In the genomic region with DNA sequence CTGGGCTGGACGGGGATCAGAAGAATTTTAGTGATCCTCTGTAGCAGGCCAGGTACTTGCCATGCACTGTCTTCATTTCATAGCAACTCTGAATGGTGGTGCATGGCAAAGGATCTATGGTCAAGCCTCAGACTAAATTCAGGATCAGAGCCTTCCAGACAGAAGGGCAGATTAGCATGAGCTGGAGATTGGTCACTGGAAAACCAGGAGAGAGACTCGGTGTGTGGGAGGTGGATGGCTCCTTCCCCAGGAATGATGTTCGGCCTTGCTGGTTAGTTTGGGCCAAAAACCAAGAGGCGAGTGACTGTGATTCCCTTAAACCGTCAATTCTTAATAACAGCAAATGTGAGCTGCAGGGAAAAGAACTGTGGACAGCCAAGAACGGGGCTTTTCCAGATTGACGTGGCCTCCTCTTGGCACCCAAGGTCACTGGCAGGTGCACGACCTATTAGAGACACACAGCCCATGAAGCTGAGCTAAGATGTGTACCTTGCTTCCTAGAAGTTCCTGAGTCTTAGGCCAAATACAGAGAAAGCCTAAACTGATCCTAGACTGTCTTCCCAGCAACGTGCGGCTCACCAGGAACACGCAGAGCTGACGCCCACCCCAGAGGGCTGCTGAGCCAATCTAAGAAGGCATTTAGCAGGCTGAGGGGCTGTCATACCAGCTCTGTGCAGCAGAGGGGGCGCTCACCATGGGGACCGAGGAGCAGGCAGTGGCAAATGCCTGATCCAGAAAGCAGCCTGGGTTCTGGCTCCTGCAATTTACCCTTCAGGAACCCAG, we compare ENCODE assay signal across 8 cellular contexts. TPM values are rescaled to one million over a fixed set of nuclear protein-coding genes. Genes with fewer than 3 reads are reported as not detected.
DNase-seq lines count a peak whose midpoint lies in the region; ATAC-seq and TF ChIP-seq lines count a peak whose summit lies in the region.

No MANE protein-coding gene starts in this region.

- no peak overlapping the region for H3K18ac ChIP-seq in mesendoderm (ENCODE audit: low read length)

- intact Hi-C loops in dorsolateral prefrontal cortex (cut with DNase I) = loop anchor here in 1 of 2 donors (5.0 kb wide), 1 partner anchor 213 kb away; no protein-coding TSS in a partner anchor

- H2BK120ac ChIP-seq in mesendoderm (ENCODE audit: low read depth, low read length) = no peak overlapping the region

- peak; percentile 88 for TF ChIP-seq CTCF in 22Rv1 (IDR thresholded peaks at IDR 0.05)
- peak; percentile 98 for TF ChIP-seq CTCF in GM12872 (IDR thresholded peaks at IDR 0.05; ENCODE audit: insufficient read depth, low read depth, low read length)
- TF ChIP-seq CTCF in dorsolateral prefrontal cortex (IDR thresholded peaks at IDR 0.05 in 54 of 56, conservative IDR thresholded peaks at IDR 0.05 in 2 of 56; ENCODE audit: low read depth in 1 of 56, partially characterized antibody in 56 of 56) = peak; percentile 78 to 96 (median 91)

- no peak overlapping the region for H2BK5ac ChIP-seq in mesendoderm (ENCODE audit: low read length)

- H3K9ac ChIP-seq in mesendoderm (ENCODE audit: low read length) = no peak overlapping the region

- no peak overlapping the region for H3K4me3 ChIP-seq in dorsolateral prefrontal cortex
- H3K4me3 ChIP-seq in mesendoderm (ENCODE audit: low read length) = no peak overlapping the region

- H3K4ac ChIP-seq in mesendoderm (ENCODE audit: low read depth, low read length) = no peak overlapping the region

- H3K79me1 ChIP-seq in mesendoderm (ENCODE audit: low read length) = no peaks in the 10 kb centered on the region

- no peak overlapping the region for H3K56ac ChIP-seq in mesendoderm (ENCODE audit: low read length)

- no peak overlapping the region for H3K23ac ChIP-seq in mesendoderm (ENCODE audit: low read length)

- no peak overlapping the region for H2BK15ac ChIP-seq in mesendoderm (replicated peaks; ENCODE audit: low read depth)

- no peak overlapping the region for H2AK5ac ChIP-seq in mesendoderm (ENCODE audit: low read length)

- H4K5ac ChIP-seq in mesendoderm (ENCODE audit: low read length) = no peak overlapping the region

- no peaks in the 10 kb centered on the region for H3K36me3 ChIP-seq in mesendoderm (ENCODE audit: control insufficient read depth, insufficient read depth, low read length)

- no CpG with 5 or more reads among the region's 14 CpGs for WGBS in mesendoderm (ENCODE audit: extremely low coverage, insufficient coverage, low lambda C conversion rate)

- no peaks in the 10 kb centered on the region for H3K79me2 ChIP-seq in mesendoderm (ENCODE audit: control insufficient read depth, insufficient read depth, low read length)

- no peaks in the 10 kb centered on the region for H3K4me1 ChIP-seq in mesendoderm (ENCODE audit: control insufficient read depth, low read depth, low read length)

- H4K8ac ChIP-seq in mesendoderm (ENCODE audit: low read depth, low read length) = no peak overlapping the region

- peak; percentile 46 for DNase-seq in NCI-H2227 treated with DMSO at 0.1 percent for 48 hours (lab: John Stamatoyannopoulos, UW)
- peak; percentile 67 to 76 for DNase-seq in activated CD4-positive, alpha-beta T cell treated with anti-CD3 and anti-CD28 coated beads, Interleukin-2, amount 50 U/mL, for 4 hours
- peak; percentile 74 to 89 (median 84) for DNase-seq in dorsolateral prefrontal cortex
- DNase-seq in mesendoderm = peak; percentile 79
- DNase-seq in stimulated activated CD8-positive, alpha-beta memory T cell treated with anti-CD3 and anti-CD28 coated beads, Interleukin-15, amount 100 ng/mL, for 48 hours (ENCODE audit: low read depth in 2 of 2) = peak; percentile 50 to 53

- no peak for ATAC-seq in HG03108 (IDR thresholded peaks at IDR 0.05; ENCODE audit: unreplicated experiment)

- no peak overlapping the region for H3K27ac ChIP-seq in 22Rv1
- peak overlapping the region in 14 of 59 donors; percentile 1 to 54 (median 22) for H3K27ac ChIP-seq in dorsolateral prefrontal cortex
- H3K27ac ChIP-seq in mesendoderm (ENCODE audit: low read depth, low read length) = no peak overlapping the region

- H3K27me3 ChIP-seq in dorsolateral prefrontal cortex (no peaks in the 10 kb centered on the region), mesendoderm (ENCODE audit: insufficient read depth, low read length, poor library complexity) (no peaks in the 10 kb centered on the region)

- no peak overlapping the region for H3K4me2 ChIP-seq in mesendoderm (ENCODE audit: low read length)

RNA-seq across cellular contexts. Expression of a gene that starts 18.5 kb away (rescaled TPM):
- 100 to 1,000 TPM in 1 of 120 experiments, 10 to 100 TPM in 119; 16.8 to 112 (median 40.4) TPM for total RNA-seq in dorsolateral prefrontal cortex
- polyA plus RNA-seq in mesendoderm (2013, experiment 1 of 2) = 12.5 TPM
- polyA plus RNA-seq in mesendoderm (2013, experiment 2 of 2) = 11.6 TPM

RNA-seq across cellular contexts. Expression of a gene that starts 24.4 kb away (rescaled TPM):
- not detected for total RNA-seq in dorsolateral prefrontal cortex
- polyA plus RNA-seq in mesendoderm (2013, experiment 1 of 2) = not detected
- not detected for polyA plus RNA-seq in mesendoderm (2013, experiment 2 of 2)
